2 cellular contexts compared by ENCODE assay signal in the genomic region with DNA sequence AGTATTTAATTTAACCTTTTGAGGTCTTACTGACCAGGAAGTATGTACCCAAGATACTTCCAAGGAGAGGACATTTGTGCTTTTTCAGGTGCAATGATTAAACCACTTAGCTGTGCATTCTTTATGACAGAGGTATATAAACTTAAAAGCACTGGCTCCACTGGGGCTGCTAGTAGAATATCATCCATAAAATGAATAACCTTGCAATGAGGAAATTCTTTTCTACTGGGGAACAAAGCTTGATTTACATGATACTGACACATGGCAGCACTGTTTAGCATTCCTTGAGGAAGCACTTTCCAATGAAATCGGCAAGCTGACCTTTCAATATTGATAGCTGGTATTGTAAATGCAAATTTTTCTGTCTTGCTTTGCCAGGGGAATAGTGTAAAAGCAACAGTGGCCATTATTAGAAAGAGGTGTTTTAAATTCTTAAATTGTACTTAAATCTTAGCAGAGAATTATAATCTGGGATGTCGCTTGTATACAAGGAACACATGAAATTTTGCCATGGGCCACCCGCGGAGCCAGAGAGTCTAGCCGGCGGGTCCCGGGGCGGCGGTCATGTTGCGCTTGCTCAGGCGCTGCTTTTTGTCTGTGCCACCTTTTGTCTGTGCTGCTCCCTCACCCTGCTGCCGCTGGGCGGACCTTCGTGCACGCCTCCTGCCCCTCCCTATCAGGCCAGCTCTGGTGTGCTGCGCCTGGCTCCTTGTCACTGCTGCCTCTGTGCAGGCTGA.
A peak's percentile ranks its signal among the peaks of the same experiment; 100 is the strongest.
TF ChIP-seq lines count a peak whose summit lies in the region.

No MANE protein-coding gene starts in this region.

TF ChIP-seq in HEK293, 187 proteins besides CTCF, POLR2A, EP300 and RAD21 (continued from another document and continues in another):
- no peak for TF ChIP-seq ZSCAN18 (tag by site-specific recombination; IDR thresholded peaks at IDR 0.05)
- no peak for TF ChIP-seq ZNF133 (tag by site-specific recombination; IDR thresholded peaks at IDR 0.05)
- TF ChIP-seq ZNF19 (tag by site-specific recombination; IDR thresholded peaks at IDR 0.05; ENCODE audit: low read depth): no peak
- TF ChIP-seq ZIC2 (tag by site-specific recombination; IDR thresholded peaks at IDR 0.05): peak; percentile 58; the same call in 1 of the 2 replicates
- TF ChIP-seq ZNF600 (tag by site-specific recombination; IDR thresholded peaks at IDR 0.05): peak; percentile 98
- peak; percentile 38; the same call in 1 of the 2 replicates for TF ChIP-seq FEZF1 (tag by site-specific recombination; IDR thresholded peaks at IDR 0.05)
- 0 out of 2 replicates have a peak, but pooled peaks have one; percentile 48 for TF ChIP-seq KLF7 (tag by site-specific recombination; IDR thresholded peaks at IDR 0.05; ENCODE audit: borderline replicate concordance)
- TF ChIP-seq TRIM28 (IDR thresholded peaks at IDR 0.05; ENCODE audit: borderline replicate concordance, low read length): peak; percentile 88; the same call in 1 of the 2 replicates
- peak; percentile 60; the same call in 1 of the 2 replicates for TF ChIP-seq ZNF768 (tag by site-specific recombination; IDR thresholded peaks at IDR 0.05)
- TF ChIP-seq OVOL3 (tag by site-specific recombination; IDR thresholded peaks at IDR 0.05): no peak
- TF ChIP-seq SP3 (tag by site-specific recombination; IDR thresholded peaks at IDR 0.05): peak; percentile 69
- TF ChIP-seq, protein P1, sequence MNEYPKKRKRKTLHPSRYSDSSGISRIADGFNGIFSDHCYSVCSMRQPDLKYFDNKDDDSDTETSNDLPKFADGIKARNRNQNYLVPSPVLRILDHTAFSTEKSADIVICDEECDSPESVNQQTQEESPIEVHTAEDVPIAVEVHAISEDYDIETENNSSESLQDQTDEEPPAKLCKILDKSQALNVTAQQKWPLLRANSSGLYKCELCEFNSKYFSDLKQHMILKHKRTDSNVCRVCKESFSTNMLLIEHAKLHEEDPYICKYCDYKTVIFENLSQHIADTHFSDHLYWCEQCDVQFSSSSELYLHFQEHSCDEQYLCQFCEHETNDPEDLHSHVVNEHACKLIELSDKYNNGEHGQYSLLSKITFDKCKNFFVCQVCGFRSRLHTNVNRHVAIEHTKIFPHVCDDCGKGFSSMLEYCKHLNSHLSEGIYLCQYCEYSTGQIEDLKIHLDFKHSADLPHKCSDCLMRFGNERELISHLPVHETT (tag by site-specific recombination; IDR thresholded peaks at IDR 0.05): no peak
- no peak for TF ChIP-seq ZNF548 (tag by site-specific recombination; IDR thresholded peaks at IDR 0.05)
- peak; percentile 51 for TF ChIP-seq ZBTB26 (tag by site-specific recombination; optimal IDR thresholded peaks at IDR 0.05)
- TF ChIP-seq KLF1 (tag by site-specific recombination; IDR thresholded peaks at IDR 0.05): peak; percentile 63
- peak; percentile 19; the same call in 1 of the 2 replicates for TF ChIP-seq ZBTB8A (tag by site-specific recombination; IDR thresholded peaks at IDR 0.05)
- TF ChIP-seq SP7 (tag by site-specific recombination; IDR thresholded peaks at IDR 0.05): peak; percentile 39; the same call in 1 of the 2 replicates
- TF ChIP-seq ZBTB17 (tag by site-specific recombination; IDR thresholded peaks at IDR 0.05): peak; percentile 70
- peak; percentile 96 for TF ChIP-seq ZSCAN30 (tag by site-specific recombination; IDR thresholded peaks at IDR 0.05)
- no peak for TF ChIP-seq ZNF416 (tag by site-specific recombination; IDR thresholded peaks at IDR 0.05)
- peak; percentile 94 for TF ChIP-seq ZNF223 (tag by site-specific recombination; IDR thresholded peaks at IDR 0.05)
- peak; percentile 37; the same call in 1 of the 2 replicates for TF ChIP-seq ZNF341 (tag by site-specific recombination; IDR thresholded peaks at IDR 0.05; ENCODE audit: low read depth)
- TF ChIP-seq ZNF274 (IDR thresholded peaks at IDR 0.05; ENCODE audit: low read length): no peak
- TF ChIP-seq ZNF274 (tag by site-specific recombination; IDR thresholded peaks at IDR 0.05; ENCODE audit: borderline replicate concordance): no peak
- TF ChIP-seq ZNF626 (tag by site-specific recombination; IDR thresholded peaks at IDR 0.05): no peak
- TF ChIP-seq GLIS1 (tag by site-specific recombination; IDR thresholded peaks at IDR 0.05): peak; percentile 55
- 0 out of 2 replicates have a peak, but pooled peaks have one; percentile 29 for TF ChIP-seq KLF16 (tag by site-specific recombination; IDR thresholded peaks at IDR 0.05)
- TF ChIP-seq ZNF335 (tag by site-specific recombination; conservative IDR thresholded peaks at IDR 0.05): peak; percentile 52
- TF ChIP-seq ZEB2 (tag by site-specific recombination; IDR thresholded peaks at IDR 0.05): peak; percentile 23; the same call in 1 of the 2 replicates
- TF ChIP-seq ZXDB (tag by site-specific recombination; IDR thresholded peaks at IDR 0.05): no peak
- no peak for TF ChIP-seq ZNF140 (tag by site-specific recombination; IDR thresholded peaks at IDR 0.05)
- TF ChIP-seq ZNF157 (tag by site-specific recombination; IDR thresholded peaks at IDR 0.05): no peak

TF ChIP-seq in SK-N-SH, 30 proteins besides CTCF, POLR2A, EP300 and RAD21 (continued from another document):
- TF ChIP-seq, protein P2, sequence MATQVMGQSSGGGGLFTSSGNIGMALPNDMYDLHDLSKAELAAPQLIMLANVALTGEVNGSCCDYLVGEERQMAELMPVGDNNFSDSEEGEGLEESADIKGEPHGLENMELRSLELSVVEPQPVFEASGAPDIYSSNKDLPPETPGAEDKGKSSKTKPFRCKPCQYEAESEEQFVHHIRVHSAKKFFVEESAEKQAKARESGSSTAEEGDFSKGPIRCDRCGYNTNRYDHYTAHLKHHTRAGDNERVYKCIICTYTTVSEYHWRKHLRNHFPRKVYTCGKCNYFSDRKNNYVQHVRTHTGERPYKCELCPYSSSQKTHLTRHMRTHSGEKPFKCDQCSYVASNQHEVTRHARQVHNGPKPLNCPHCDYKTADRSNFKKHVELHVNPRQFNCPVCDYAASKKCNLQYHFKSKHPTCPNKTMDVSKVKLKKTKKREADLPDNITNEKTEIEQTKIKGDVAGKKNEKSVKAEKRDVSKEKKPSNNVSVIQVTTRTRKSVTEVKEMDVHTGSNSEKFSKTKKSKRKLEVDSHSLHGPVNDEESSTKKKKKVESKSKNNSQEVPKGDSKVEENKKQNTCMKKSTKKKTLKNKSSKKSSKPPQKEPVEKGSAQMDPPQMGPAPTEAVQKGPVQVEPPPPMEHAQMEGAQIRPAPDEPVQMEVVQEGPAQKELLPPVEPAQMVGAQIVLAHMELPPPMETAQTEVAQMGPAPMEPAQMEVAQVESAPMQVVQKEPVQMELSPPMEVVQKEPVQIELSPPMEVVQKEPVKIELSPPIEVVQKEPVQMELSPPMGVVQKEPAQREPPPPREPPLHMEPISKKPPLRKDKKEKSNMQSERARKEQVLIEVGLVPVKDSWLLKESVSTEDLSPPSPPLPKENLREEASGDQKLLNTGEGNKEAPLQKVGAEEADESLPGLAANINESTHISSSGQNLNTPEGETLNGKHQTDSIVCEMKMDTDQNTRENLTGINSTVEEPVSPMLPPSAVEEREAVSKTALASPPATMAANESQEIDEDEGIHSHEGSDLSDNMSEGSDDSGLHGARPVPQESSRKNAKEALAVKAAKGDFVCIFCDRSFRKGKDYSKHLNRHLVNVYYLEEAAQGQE (IDR thresholded peaks at IDR 0.05; ENCODE audit: low read depth, low read length): no peak
- TF ChIP-seq JUND (IDR thresholded peaks at IDR 0.05): no peak
- TF ChIP-seq USF2 (IDR thresholded peaks at IDR 0.05; ENCODE audit: borderline replicate concordance, low read depth, low read length): no peak
- TF ChIP-seq YY1 (IDR thresholded peaks at IDR 0.05; ENCODE audit: low read depth): no peak
- TF ChIP-seq, protein P3, sequence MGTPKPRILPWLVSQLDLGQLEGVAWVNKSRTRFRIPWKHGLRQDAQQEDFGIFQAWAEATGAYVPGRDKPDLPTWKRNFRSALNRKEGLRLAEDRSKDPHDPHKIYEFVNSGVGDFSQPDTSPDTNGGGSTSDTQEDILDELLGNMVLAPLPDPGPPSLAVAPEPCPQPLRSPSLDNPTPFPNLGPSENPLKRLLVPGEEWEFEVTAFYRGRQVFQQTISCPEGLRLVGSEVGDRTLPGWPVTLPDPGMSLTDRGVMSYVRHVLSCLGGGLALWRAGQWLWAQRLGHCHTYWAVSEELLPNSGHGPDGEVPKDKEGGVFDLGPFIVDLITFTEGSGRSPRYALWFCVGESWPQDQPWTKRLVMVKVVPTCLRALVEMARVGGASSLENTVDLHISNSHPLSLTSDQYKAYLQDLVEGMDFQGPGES (IDR thresholded peaks at IDR 0.05; ENCODE audit: low read depth, low read length): no peak
- TF ChIP-seq FOXM1 (IDR thresholded peaks at IDR 0.05; ENCODE audit: low read depth): no peak
- 0 out of 2 replicates have a peak, but pooled peaks have one; percentile 26 for TF ChIP-seq POLR2AphosphoS5 (IDR thresholded peaks at IDR 0.05; ENCODE audit: low read depth, low read length)
- no peak for TF ChIP-seq CHD2 (IDR thresholded peaks at IDR 0.05; ENCODE audit: low read length, partially characterized antibody)
- TF ChIP-seq, protein P4, sequence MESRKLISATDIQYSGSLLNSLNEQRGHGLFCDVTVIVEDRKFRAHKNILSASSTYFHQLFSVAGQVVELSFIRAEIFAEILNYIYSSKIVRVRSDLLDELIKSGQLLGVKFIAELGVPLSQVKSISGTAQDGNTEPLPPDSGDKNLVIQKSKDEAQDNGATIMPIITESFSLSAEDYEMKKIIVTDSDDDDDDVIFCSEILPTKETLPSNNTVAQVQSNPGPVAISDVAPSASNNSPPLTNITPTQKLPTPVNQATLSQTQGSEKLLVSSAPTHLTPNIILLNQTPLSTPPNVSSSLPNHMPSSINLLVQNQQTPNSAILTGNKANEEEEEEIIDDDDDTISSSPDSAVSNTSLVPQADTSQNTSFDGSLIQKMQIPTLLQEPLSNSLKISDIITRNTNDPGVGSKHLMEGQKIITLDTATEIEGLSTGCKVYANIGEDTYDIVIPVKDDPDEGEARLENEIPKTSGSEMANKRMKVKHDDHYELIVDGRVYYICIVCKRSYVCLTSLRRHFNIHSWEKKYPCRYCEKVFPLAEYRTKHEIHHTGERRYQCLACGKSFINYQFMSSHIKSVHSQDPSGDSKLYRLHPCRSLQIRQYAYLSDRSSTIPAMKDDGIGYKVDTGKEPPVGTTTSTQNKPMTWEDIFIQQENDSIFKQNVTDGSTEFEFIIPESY (IDR thresholded peaks at IDR 0.05; ENCODE audit: borderline replicate concordance, low read depth): no peak
- TF ChIP-seq FOXJ3 (CRISPR knock-in tag; IDR thresholded peaks at IDR 0.05): no peak
- TF ChIP-seq, protein P5, sequence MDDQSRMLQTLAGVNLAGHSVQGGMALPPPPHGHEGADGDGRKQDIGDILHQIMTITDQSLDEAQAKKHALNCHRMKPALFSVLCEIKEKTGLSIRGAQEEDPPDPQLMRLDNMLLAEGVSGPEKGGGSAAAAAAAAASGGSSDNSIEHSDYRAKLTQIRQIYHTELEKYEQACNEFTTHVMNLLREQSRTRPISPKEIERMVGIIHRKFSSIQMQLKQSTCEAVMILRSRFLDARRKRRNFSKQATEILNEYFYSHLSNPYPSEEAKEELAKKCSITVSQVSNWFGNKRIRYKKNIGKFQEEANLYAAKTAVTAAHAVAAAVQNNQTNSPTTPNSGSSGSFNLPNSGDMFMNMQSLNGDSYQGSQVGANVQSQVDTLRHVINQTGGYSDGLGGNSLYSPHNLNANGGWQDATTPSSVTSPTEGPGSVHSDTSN (IDR thresholded peaks at IDR 0.05): no peak
- TF ChIP-seq TEAD4 (IDR thresholded peaks at IDR 0.05; ENCODE audit: borderline replicate concordance, insufficient read depth): no peak
- peak; percentile 68; the same call in 1 of the 2 replicates for TF ChIP-seq SIN3A (IDR thresholded peaks at IDR 0.05; ENCODE audit: borderline replicate concordance, low read depth, low read length)
- TF ChIP-seq MEF2A (IDR thresholded peaks at IDR 0.05; ENCODE audit: borderline replicate concordance, low read depth): no peak
- TF ChIP-seq NFIC (IDR thresholded peaks at IDR 0.05; ENCODE audit: borderline replicate concordance): no peak
- no peak for TF ChIP-seq EZH2phosphoT487 (IDR thresholded peaks at IDR 0.05; ENCODE audit: borderline replicate concordance, low read depth)
- no peak for TF ChIP-seq RFX5 (IDR thresholded peaks at IDR 0.05; ENCODE audit: low read length)
- no peak for TF ChIP-seq GATA2 (CRISPR knock-in tag; IDR thresholded peaks at IDR 0.05)
